In the genomic region with DNA sequence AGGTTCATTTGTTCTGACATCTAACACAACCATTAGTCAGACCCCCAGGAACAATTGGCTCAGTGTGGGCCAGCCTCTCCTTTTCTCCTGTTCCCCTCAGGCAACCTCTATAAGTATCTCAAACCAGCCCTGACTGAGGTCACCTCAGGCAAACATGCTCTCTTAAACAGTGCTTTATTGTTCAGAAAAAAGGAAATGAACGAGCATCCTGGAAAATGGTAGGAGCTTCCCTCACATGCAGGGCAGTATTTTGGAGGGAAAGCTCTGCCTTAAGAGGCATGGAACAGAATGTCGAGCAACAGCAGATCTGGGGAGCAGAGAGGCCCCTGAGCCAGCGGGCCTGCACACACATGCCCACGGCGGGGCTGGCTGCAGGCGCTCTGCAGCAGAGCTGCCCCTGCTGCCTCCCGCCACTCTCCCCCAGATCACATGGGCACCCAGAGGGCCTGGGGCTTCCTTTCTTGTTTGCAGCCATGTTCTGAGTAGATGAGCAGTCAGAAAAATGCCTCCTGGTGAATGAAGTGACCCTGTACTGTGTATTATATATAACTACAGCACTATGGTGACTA, we compare ENCODE assay signal across 9 cellular contexts. TPM values are rescaled to one million over a fixed set of nuclear protein-coding genes. Genes with fewer than 3 reads are reported as not detected.
DNase-seq lines count a peak whose midpoint lies in the region; ATAC-seq, FAIRE-seq and TF ChIP-seq lines count a peak whose summit lies in the region.
"Had no signal": no experiment of that assay in that cellular context is flagged by ENCODE, and none has a peak within 500 bp of the region (broad histone marks: within the 10 kb centered on the region; RNA-seq: fewer than 3 reads in every experiment).

No MANE protein-coding gene starts in this region.

- no peak overlapping the region for H3K9ac ChIP-seq in HUES48 (ENCODE audit: low read depth, low read length)

- peak; percentile 32 for DNase-seq in RCC 7860 (ENCODE audit: low spot score)
- DNase-seq in foreskin melanocyte, result peak; percentile 100
- no peak for DNase-seq in sciatic nerve (ENCODE audit: low spot score)
- no peak for DNase-seq in amniotic stem cell (lab: John Stamatoyannopoulos, UW)
- DNase-seq in ovary, result no peak
- no peak for DNase-seq in NCI-H510A treated with DMSO at 0.1 percent for 48 hours (lab: John Stamatoyannopoulos, UW)
- DNase-seq: effector CD8-positive, alpha-beta T cell had no signal

- H3K4me3 ChIP-seq in HUES48 (ENCODE audit: low read depth, low read length) (no peak overlapping the region), ovary (no peak overlapping the region)
- H3K4me3 ChIP-seq: GM12878 had no signal

- H3K9me3 ChIP-seq in HUES48 (ENCODE audit: control insufficient read depth, insufficient read depth, low read length) (no peaks in the 10 kb centered on the region), ovary (no peaks in the 10 kb centered on the region)

- intact Hi-C loops in sciatic nerve (cut with DNase I), result no loop called here
- intact Hi-C loops in ovary (cut with DNase I), result no loop called here

- TF ChIP-seq POLR2A in ovary (IDR thresholded peaks at IDR 0.05), result no peak

- no peaks in the 10 kb centered on the region for H3K27me3 ChIP-seq in HUES48 (ENCODE audit: control insufficient read depth, insufficient read depth, low read length)
- no peaks in the 10 kb centered on the region for H3K27me3 ChIP-seq in ovary

- no peak for TF ChIP-seq CTCF in ovary (IDR thresholded peaks at IDR 0.05)

- WGBS in ovary, 3 donors, result 83 to 86% (median 83%) methylated on average over 7 of the region's 7 CpGs

- H3K27ac ChIP-seq in HUES48 (ENCODE audit: low read depth, low read length), result peak overlapping the region; percentile 36
- H3K27ac ChIP-seq in ovary, result no peak overlapping the region

- no peak for TF ChIP-seq EP300 in ovary (IDR thresholded peaks at IDR 0.05)

- ATAC-seq in sciatic nerve, result peak; percentile 34
- ATAC-seq: GM12878 had no signal

- H3K4me1 ChIP-seq in HUES48 (ENCODE audit: control insufficient read depth, insufficient read depth, low read length), result peaks cover 4% of the 10 kb centered on the region; the same call in 1 of the 2 replicates
- H3K4me1 ChIP-seq in ovary (ENCODE audit: insufficient read depth), result peaks cover 2% of the 10 kb centered on the region

- no peak for FAIRE-seq in RCC 7860 (lab: Jason Lieb, UNC)
- FAIRE-seq: GM12878 had no signal

- H3K36me3 ChIP-seq in HUES48 (ENCODE audit: control insufficient read depth, insufficient read depth, low read length) (no peaks in the 10 kb centered on the region), ovary (no peaks in the 10 kb centered on the region)

RNA-seq across cellular contexts. Expression of a gene that starts 42.0 kb away (rescaled TPM):
- total RNA-seq in sciatic nerve, result 24.4 TPM
- total RNA-seq in ovary, result 10 to 100 TPM; 21.8 to 51.1 (median 24.0) TPM
- 10 to 100 TPM; 20.0 to 23.8 TPM for polyA plus RNA-seq in ovary

RNA-seq across cellular contexts. Expression of a gene that starts 56.6 kb away (rescaled TPM):
- total RNA-seq in sciatic nerve (13.8 TPM), ovary (10 to 100 TPM in 6 of 7 donors, 1 to 10 TPM in 1; 9.8 to 14.9 (median 12.6) TPM)
- 10 to 100 TPM in 1 of 2 donors, 1 to 10 TPM in 1; 6.4 to 11.2 TPM for polyA plus RNA-seq in ovary

Comparison
In these comparisons a context has a peak if more than half of its experiments do, and no peak if none do; other contexts are left out.
1. DNase-seq: peak in RCC 7860 (single experiment) and foreskin melanocyte (single experiment); none in sciatic nerve (single experiment), amniotic stem cell (single experiment), ovary (0 of 5) and NCI-H510A treated with DMSO at 0.1 percent for 48 hours (single experiment).